ENCODE assay signal across 20 cellular contexts in genomic region chr13:99975626-99976025, GRCh38. TPM values are rescaled to one million over a fixed set of nuclear protein-coding genes. Genes with fewer than 3 reads are reported as not detected.
"Had no signal": no experiment of that assay in that cellular context is flagged by ENCODE, and none has a peak within 500 bp of the region (broad histone marks: within the 10 kb centered on the region; RNA-seq: fewer than 3 reads in every experiment).

No MANE protein-coding gene starts in this region.

- H3K4me2 ChIP-seq: hepatocyte had no signal

- H2AFZ ChIP-seq: hepatocyte had no signal

- ATAC-seq: activated CD8-positive, alpha-beta T cell treated with anti-CD3 and anti-CD28 coated beads for 36 hours; effector memory CD8-positive, alpha-beta T cell; left cardiac atrium; naive thymus-derived CD4-positive, alpha-beta T cell; right cardiac atrium had no signal

- H3K4me3 Mint-ChIP-seq: activated CD8-positive, alpha-beta T cell treated with anti-CD3 and anti-CD28 coated beads for 36 hours; activated naive CD4-positive, alpha-beta T cell treated with anti-CD3 and anti-CD28 coated beads, Interleukin-2, amount 10 ng/mL, durations not matched to agents 7 days and 5 days; dendritic cell treated with granulocyte-macrophage colony-stimulating factor and Interleukin-4, amounts not matched to agents 40 ng/mL and 50 ng/mL, for 4 days; effector memory CD8-positive, alpha-beta T cell; T-helper 1 cell treated with Interleukin-12 subunit alpha and Interleukin-12 subunit beta and Interleukin-4 antibody, amounts not matched to agents 30 μg/mL and 1 μg/mL, for 36 hours had no signal

- H3K36me3 ChIP-seq: adrenal gland, suprapubic skin, upper lobe of left lung had no signal

- DNase-seq: activated CD4-positive, CD25-positive, alpha-beta regulatory T cell treated with anti-CD3 and anti-CD28 coated beads, Interleukin-2, amount 50 U/mL, for 72 hours; activated CD8-positive, alpha-beta T cell treated with anti-CD3 and anti-CD28 coated beads for 36 hours; activated naive CD4-positive, alpha-beta T cell treated with anti-CD3 and anti-CD28 coated beads, Interleukin-2, amount 10 ng/mL, durations not matched to agents 7 days and 5 days; central memory CD4-positive, alpha-beta T cell; effector memory CD8-positive, alpha-beta T cell; erythroblast; left cardiac atrium; naive thymus-derived CD4-positive, alpha-beta T cell; right cardiac atrium; stimulated activated CD4-positive, alpha-beta T cell treated with anti-CD3 and anti-CD28 coated beads, Interleukin-2, amount 100 ng/mL, for 24 hours had no signal

- H3K9me3 ChIP-seq: adrenal gland, suprapubic skin had no signal

- H3K9me3 Mint-ChIP-seq: dendritic cell treated with granulocyte-macrophage colony-stimulating factor and Interleukin-4, amounts not matched to agents 40 ng/mL and 50 ng/mL, for 4 days; effector memory CD8-positive, alpha-beta T cell had no signal

- H3K27ac ChIP-seq: adrenal gland, hepatocyte, suprapubic skin, upper lobe of left lung had no signal

- H3K4me3 ChIP-seq: adrenal gland, hepatocyte, lung, suprapubic skin, upper lobe of left lung had no signal

- H3K79me2 ChIP-seq: hepatocyte had no signal

- H3K27ac Mint-ChIP-seq: activated CD8-positive, alpha-beta T cell treated with anti-CD3 and anti-CD28 coated beads for 36 hours; activated T-helper 2 cell treated with anti-CD3 and anti-CD28 coated beads, Interferon-gamma antibody, Interleukin-2, Interleukin-4, amounts not matched to agents 10 μg/mL and 5 μg/mL and 100 μg/mL, durations not matched to agents 14 hours and 24 hours and 36 hours; dendritic cell treated with granulocyte-macrophage colony-stimulating factor and Interleukin-4, amounts not matched to agents 40 ng/mL and 50 ng/mL, for 4 days; T-helper 1 cell treated with Interleukin-12 subunit alpha and Interleukin-12 subunit beta and Interleukin-4 antibody, amounts not matched to agents 30 μg/mL and 1 μg/mL, for 36 hours had no signal

RNA-seq across cellular contexts. Expression of gene ZIC5, which starts 4.1 kb away (rescaled TPM):
- total RNA-seq: activated CD8-positive, alpha-beta T cell treated with anti-CD3 and anti-CD28 coated beads for 36 hours; activated T-helper 2 cell treated with anti-CD3 and anti-CD28 coated beads, Interferon-gamma antibody, Interleukin-2, Interleukin-4, amounts not matched to agents 10 μg/mL and 5 μg/mL and 100 μg/mL, durations not matched to agents 14 hours and 24 hours and 36 hours; left cardiac atrium; lung; mononuclear cell; naive thymus-derived CD4-positive, alpha-beta T cell; posterior vena cava; right cardiac atrium; suprapubic skin had no signal
- polyA plus RNA-seq: adrenal gland; hepatocyte; lung; naive thymus-derived CD4-positive, alpha-beta T cell; right cardiac atrium had no signal

RNA-seq across cellular contexts. Expression of gene ZIC2, which starts 6.0 kb away (rescaled TPM):
- total RNA-seq: activated CD8-positive, alpha-beta T cell treated with anti-CD3 and anti-CD28 coated beads for 36 hours; activated T-helper 2 cell treated with anti-CD3 and anti-CD28 coated beads, Interferon-gamma antibody, Interleukin-2, Interleukin-4, amounts not matched to agents 10 μg/mL and 5 μg/mL and 100 μg/mL, durations not matched to agents 14 hours and 24 hours and 36 hours; left cardiac atrium; mononuclear cell; right cardiac atrium; suprapubic skin had no signal
- polyA plus RNA-seq: adrenal gland; lung; naive thymus-derived CD4-positive, alpha-beta T cell; right cardiac atrium had no signal
